Comparison of ENCODE assay signal across 19 cellular contexts in the genomic region with DNA sequence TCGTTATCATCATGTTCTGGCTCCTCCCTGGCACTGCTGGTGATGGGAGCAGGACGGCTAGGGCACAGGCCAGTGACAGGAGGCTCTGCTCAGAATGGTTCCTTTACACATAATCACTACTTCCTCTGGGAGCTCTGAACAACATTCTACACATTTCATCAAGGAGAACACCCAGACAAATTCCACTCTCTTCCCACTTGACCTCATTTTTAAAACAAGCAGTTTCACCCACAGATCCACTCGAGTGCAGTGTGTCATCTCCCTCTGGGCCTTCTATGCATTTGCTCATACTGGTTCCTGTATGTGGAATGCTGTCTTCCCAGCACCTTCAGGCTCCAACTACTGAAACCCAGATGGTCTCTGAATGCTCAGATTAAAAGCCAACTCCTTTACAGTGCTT.
A peak's percentile ranks its signal among the peaks of the same experiment; 100 is the strongest.
DNase-seq lines count a peak whose midpoint lies in the region; ATAC-seq and TF ChIP-seq lines count a peak whose summit lies in the region.
"Had no signal": no experiment of that assay in that cellular context is flagged by ENCODE, and none has a peak within 500 bp of the region (broad histone marks: within the 10 kb centered on the region; RNA-seq: fewer than 3 reads in every experiment).

No MANE protein-coding gene starts in this region.

- H3K4me1 Mint-ChIP-seq in T-helper 2 cell treated with Interferon-gamma antibody and Interleukin-4, amounts not matched to agents 5 μg/mL and 100 μg/mL, for 36 hours (ENCODE audit: low read depth), result peaks cover 3% of the 10 kb centered on the region
- no peaks in the 10 kb centered on the region for H3K4me1 Mint-ChIP-seq in activated T-helper 1 cell treated with anti-CD3 and anti-CD28 coated beads, Interleukin-12 subunit alpha, Interleukin-12 subunit beta, Interleukin-2, Interleukin-4 antibody, amounts not matched to agents 30 ng/mL and 10 ng/mL and 1 ng/mL, durations not matched to agents 14 hours and 24 hours and 36 hours (ENCODE audit: low read depth)
- peaks cover 46% of the 10 kb centered on the region for H3K4me1 Mint-ChIP-seq in stimulated activated memory B cell treated with anti-CD40 and anti-IgM and Interleukin-4, amounts not matched to agents 10 μg/mL and 1 μg/mL and 100 μg/mL, for 72 hours
- H3K4me1 Mint-ChIP-seq: nephron had no signal

- DNase-seq in T-helper 2 cell treated with Interferon-gamma antibody and Interleukin-4, amounts not matched to agents 5 μg/mL and 100 μg/mL, for 36 hours (ENCODE audit: low spot score), result no peak
- no peak for DNase-seq in T-helper 2 cell
- no peak for DNase-seq in activated T-helper 1 cell treated with anti-CD3 and anti-CD28 coated beads, Interleukin-12 subunit alpha, Interleukin-12 subunit beta, Interleukin-2, Interleukin-4 antibody, amounts not matched to agents 30 ng/mL and 10 ng/mL and 1 ng/mL, durations not matched to agents 14 hours and 24 hours and 36 hours (ENCODE audit: low spot score)
- DNase-seq in fibroblast of the aortic adventitia (ENCODE audit: low read depth), result peak; percentile 62
- no peak for DNase-seq in activated T-cell treated with anti-CD3 and anti-CD28 coated beads, Interleukin-2, amount 50 U/mL, for 48 hours
- DNase-seq: ACHN; activated CD4-positive, alpha-beta T cell treated with anti-CD3 and anti-CD28 coated beads, Interleukin-2, amount 50 U/mL, for 4 hours; activated naive CD4-positive, alpha-beta T cell treated with anti-CD3 and anti-CD28 coated beads, Interleukin-2, amount 50 U/mL, for 16 hours; dorsolateral prefrontal cortex; kidney; NCI-H446 treated with DMSO at 0.1 percent for 48 hours; T-cell; transverse colon had no signal

- H3K36me3 Mint-ChIP-seq in T-helper 2 cell treated with Interferon-gamma antibody and Interleukin-4, amounts not matched to agents 5 μg/mL and 100 μg/mL, for 36 hours (ENCODE audit: low read depth), result peaks cover 66% of the 10 kb centered on the region
- H3K36me3 Mint-ChIP-seq in activated T-helper 1 cell treated with anti-CD3 and anti-CD28 coated beads, Interleukin-12 subunit alpha, Interleukin-12 subunit beta, Interleukin-2, Interleukin-4 antibody, amounts not matched to agents 30 ng/mL and 10 ng/mL and 1 ng/mL, durations not matched to agents 14 hours and 24 hours and 36 hours (ENCODE audit: low read depth), result peaks cover 70% of the 10 kb centered on the region
- peaks cover 92% of the 10 kb centered on the region for H3K36me3 Mint-ChIP-seq in stimulated activated memory B cell treated with anti-CD40 and anti-IgM and Interleukin-4, amounts not matched to agents 10 μg/mL and 1 μg/mL and 100 μg/mL, for 72 hours

- no peak overlapping the region for H3K4me3 ChIP-seq in fibroblast of the aortic adventitia (ENCODE audit: low read depth, low read length)
- H3K4me3 ChIP-seq: dorsolateral prefrontal cortex, gastroesophageal sphincter, transverse colon had no signal

- H3K27ac Mint-ChIP-seq in T-helper 2 cell treated with Interferon-gamma antibody and Interleukin-4, amounts not matched to agents 5 μg/mL and 100 μg/mL, for 36 hours, result peak overlapping the region; percentile 27
- peak overlapping the region; percentile 9 for H3K27ac Mint-ChIP-seq in activated T-helper 1 cell treated with anti-CD3 and anti-CD28 coated beads, Interleukin-12 subunit alpha, Interleukin-12 subunit beta, Interleukin-2, Interleukin-4 antibody, amounts not matched to agents 30 ng/mL and 10 ng/mL and 1 ng/mL, durations not matched to agents 14 hours and 24 hours and 36 hours
- H3K27ac Mint-ChIP-seq in stimulated activated memory B cell treated with anti-CD40 and anti-IgM and Interleukin-4, amounts not matched to agents 10 μg/mL and 1 μg/mL and 100 μg/mL, for 72 hours, result peak overlapping the region; percentile 42
- H3K27ac Mint-ChIP-seq: nephron had no signal

- TF ChIP-seq CTCF in fibroblast of the aortic adventitia (IDR thresholded peaks at IDR 0.05; ENCODE audit: insufficient read depth, low read length), result no peak

- H3K27me3 Mint-ChIP-seq in T-helper 2 cell treated with Interferon-gamma antibody and Interleukin-4, amounts not matched to agents 5 μg/mL and 100 μg/mL, for 36 hours (ENCODE audit: low read depth), result no peaks in the 10 kb centered on the region
- H3K27me3 Mint-ChIP-seq in activated T-helper 1 cell treated with anti-CD3 and anti-CD28 coated beads, Interleukin-12 subunit alpha, Interleukin-12 subunit beta, Interleukin-2, Interleukin-4 antibody, amounts not matched to agents 30 ng/mL and 10 ng/mL and 1 ng/mL, durations not matched to agents 14 hours and 24 hours and 36 hours (ENCODE audit: insufficient read depth), result no peaks in the 10 kb centered on the region
- no peaks in the 10 kb centered on the region for H3K27me3 Mint-ChIP-seq in stimulated activated memory B cell treated with anti-CD40 and anti-IgM and Interleukin-4, amounts not matched to agents 10 μg/mL and 1 μg/mL and 100 μg/mL, for 72 hours
- H3K27me3 Mint-ChIP-seq: T-cell had no signal

- ATAC-seq in stimulated activated memory B cell treated with anti-CD40 and anti-IgM and Interleukin-4, amounts not matched to agents 10 μg/mL and 1 μg/mL and 100 μg/mL, for 72 hours, result no peak
- ATAC-seq in GM19395 (IDR thresholded peaks at IDR 0.05; ENCODE audit: unreplicated experiment), result no peak
- no peak for ATAC-seq in HG02798 (IDR thresholded peaks at IDR 0.05; ENCODE audit: poor library complexity, unreplicated experiment)
- ATAC-seq: gastroesophageal sphincter, HCT116, T-cell had no signal

- intact Hi-C loops in activated T-helper 1 cell treated with anti-CD3 and anti-CD28 coated beads, Interleukin-12 subunit alpha, Interleukin-12 subunit beta, Interleukin-2, Interleukin-4 antibody, amounts not matched to agents 30 ng/mL and 10 ng/mL and 1 ng/mL, durations not matched to agents 14 hours and 24 hours and 36 hours (cut with micrococcal nuclease), result no loop called here

- H3K4me3 Mint-ChIP-seq in T-helper 2 cell treated with Interferon-gamma antibody and Interleukin-4, amounts not matched to agents 5 μg/mL and 100 μg/mL, for 36 hours, result no peak overlapping the region
- no peak overlapping the region for H3K4me3 Mint-ChIP-seq in activated T-helper 1 cell treated with anti-CD3 and anti-CD28 coated beads, Interleukin-12 subunit alpha, Interleukin-12 subunit beta, Interleukin-2, Interleukin-4 antibody, amounts not matched to agents 30 ng/mL and 10 ng/mL and 1 ng/mL, durations not matched to agents 14 hours and 24 hours and 36 hours
- no peak overlapping the region for H3K4me3 Mint-ChIP-seq in stimulated activated memory B cell treated with anti-CD40 and anti-IgM and Interleukin-4, amounts not matched to agents 10 μg/mL and 1 μg/mL and 100 μg/mL, for 72 hours
- H3K4me3 Mint-ChIP-seq: nephron, T-cell had no signal

- no peaks in the 10 kb centered on the region for H3K9me3 Mint-ChIP-seq in T-helper 2 cell treated with Interferon-gamma antibody and Interleukin-4, amounts not matched to agents 5 μg/mL and 100 μg/mL, for 36 hours
- H3K9me3 Mint-ChIP-seq in activated T-helper 1 cell treated with anti-CD3 and anti-CD28 coated beads, Interleukin-12 subunit alpha, Interleukin-12 subunit beta, Interleukin-2, Interleukin-4 antibody, amounts not matched to agents 30 ng/mL and 10 ng/mL and 1 ng/mL, durations not matched to agents 14 hours and 24 hours and 36 hours, result no peaks in the 10 kb centered on the region
- peaks cover 2% of the 10 kb centered on the region for H3K9me3 Mint-ChIP-seq in stimulated activated memory B cell treated with anti-CD40 and anti-IgM and Interleukin-4, amounts not matched to agents 10 μg/mL and 1 μg/mL and 100 μg/mL, for 72 hours
- H3K9me3 Mint-ChIP-seq: nephron, T-cell had no signal
